Comparison of ENCODE assay signal across 29 cellular contexts in genomic region chr2:873651-874580, GRCh38.
A peak's percentile ranks its signal among the peaks of the same experiment; 100 is the strongest.
DNase-seq lines count a peak whose midpoint lies in the region; ATAC-seq, FAIRE-seq and TF ChIP-seq lines count a peak whose summit lies in the region.
"Had no signal": no experiment of that assay in that cellular context is flagged by ENCODE, and none has a peak within 500 bp of the region (broad histone marks: within the 10 kb centered on the region; RNA-seq: fewer than 3 reads in every experiment).

No MANE protein-coding gene starts in this region.

- H3K27me3 ChIP-seq in H1 (replicated peaks in 1 of 4; ENCODE audit: control insufficient read depth in 3 of 4, extremely low read depth in 1 of 4, insufficient read depth in 3 of 4, low read length in 3 of 4) (peaks cover 0 to 5% (median 0%) of the 10 kb centered on the region in 4 experiments; a peak in 2 of 7 replicates), neuronal stem cell (ENCODE audit: control insufficient read depth in 3 of 3, insufficient read depth in 3 of 3, low read depth in 1 of 3, low read length in 3 of 3) (no peaks in the 10 kb centered on the region), prostate gland (replicated peaks; ENCODE audit: insufficient read depth) (no peaks in the 10 kb centered on the region)

- H3K23ac ChIP-seq in H1 (ENCODE audit: insufficient read length) (no peak overlapping the region), neuronal stem cell (ENCODE audit: low read depth, low read length, poor library complexity) (peak overlapping the region; percentile 51)

- no peak for FAIRE-seq in H1 (lab: Jason Lieb, UNC)
- FAIRE-seq: A549, keratinocyte, small intestine, urothelium cell line had no signal

- peaks cover 6% of the 10 kb centered on the region for H3K27me3 Mint-ChIP-seq in activated naive CD8-positive, alpha-beta T cell treated with anti-CD3 and anti-CD28 coated beads, Interleukin-2, amount 10 ng/mL, durations not matched to agents 7 days and 5 days
- peaks cover 7% of the 10 kb centered on the region for H3K27me3 Mint-ChIP-seq in activated naive CD8-positive, alpha-beta T cell treated with anti-CD3 and anti-CD28 coated beads, Interleukin-2, amount 50 U/mL, for 24 hours
- H3K27me3 Mint-ChIP-seq in natural killer cell (ENCODE audit: low read depth in 2 of 2), result peaks cover 4 to 7% of the 10 kb centered on the region in 2 donors
- H3K27me3 Mint-ChIP-seq: activated CD4-positive, alpha-beta T cell treated with anti-CD3 and anti-CD28 coated beads, Interleukin-2, amount 10 ng/mL, durations not matched to agents 7 days and 5 days; dendritic cell treated with granulocyte-macrophage colony-stimulating factor and Interleukin-4, amounts not matched to agents 40 ng/mL and 50 ng/mL, for 4 days had no signal

- H2BK5ac ChIP-seq in H1 (ENCODE audit: low read depth, low read length) (no peak overlapping the region), neuronal stem cell (ENCODE audit: low read length) (no peak overlapping the region)

- CTCF ChIA-PET in H1 (lab: Charles Lee; ENCODE audit: partially characterized antibody), result interaction anchor here (0.7 to 1.3 kb wide), 3 partner anchors 9 to 159 kb away, joined by 3 to 4 read pairs (median 4); no protein-coding TSS in a partner anchor

- no peaks in the 10 kb centered on the region for H3K9me3 ChIP-seq in H1 (ENCODE audit: insufficient read depth in 2 of 2, low read depth in 1 of 2, low read length in 1 of 2)
- no peaks in the 10 kb centered on the region for H3K9me3 ChIP-seq in neuronal stem cell (replicated peaks in 1 of 2; ENCODE audit: control insufficient read depth in 2 of 2, insufficient read depth in 1 of 2, low read depth in 1 of 2, low read length in 2 of 2)
- no peaks in the 10 kb centered on the region for H3K9me3 ChIP-seq in prostate gland
- H3K9me3 ChIP-seq: A549, esophagus muscularis mucosa, lower lobe of right lung had no signal

- H3K14ac ChIP-seq in H1 (ENCODE audit: insufficient read length), result no peak overlapping the region
- no peak overlapping the region for H3K14ac ChIP-seq in neuronal stem cell (ENCODE audit: low read length)

- H3K18ac ChIP-seq in H1 (ENCODE audit: extremely low read depth, low read length) (no peak overlapping the region), neuronal stem cell (ENCODE audit: low read length) (peak overlapping the region; percentile 83)

- H4K8ac ChIP-seq in H1 (ENCODE audit: extremely low read depth, insufficient read depth, low read length), result peak overlapping the region; percentile 48; the same call in 1 of the 2 replicates
- no peak overlapping the region for H4K8ac ChIP-seq in neuronal stem cell (ENCODE audit: low read depth, low read length)

- H3K27ac ChIP-seq in H1 (ENCODE audit: low read depth, low read length) (no peak overlapping the region), neuronal stem cell (replicated peaks; ENCODE audit: low read length) (no peak overlapping the region), prostate gland (no peak overlapping the region)
- H3K27ac ChIP-seq: A549, esophagus muscularis mucosa, lower lobe of right lung had no signal

- H3K9me3 Mint-ChIP-seq in activated naive CD8-positive, alpha-beta T cell treated with anti-CD3 and anti-CD28 coated beads, Interleukin-2, amount 10 ng/mL, durations not matched to agents 7 days and 5 days, result no peaks in the 10 kb centered on the region
- no peaks in the 10 kb centered on the region for H3K9me3 Mint-ChIP-seq in activated naive CD8-positive, alpha-beta T cell treated with anti-CD3 and anti-CD28 coated beads, Interleukin-2, amount 50 U/mL, for 24 hours
- H3K9me3 Mint-ChIP-seq in natural killer cell, result no peaks in the 10 kb centered on the region
- H3K9me3 Mint-ChIP-seq: activated CD4-positive, alpha-beta T cell treated with anti-CD3 and anti-CD28 coated beads, Interleukin-2, amount 10 ng/mL, durations not matched to agents 7 days and 5 days; dendritic cell treated with granulocyte-macrophage colony-stimulating factor and Interleukin-4, amounts not matched to agents 40 ng/mL and 50 ng/mL, for 4 days had no signal

- 0 out of 2 replicates have a peak overlapping the region, but pooled peaks have one; percentile 46 for H2BK15ac ChIP-seq in H1 (ENCODE audit: low read length)
- peak overlapping the region; percentile 39 for H2BK15ac ChIP-seq in neuronal stem cell (ENCODE audit: low read length)

- H3K56ac ChIP-seq in H1 (replicated peaks; ENCODE audit: insufficient read length, low read depth, low read length), result no peak overlapping the region

- H2AFZ ChIP-seq in H1 (ENCODE audit: low read length) (0 out of 2 replicates have a peak overlapping the region, but pooled peaks have one; percentile 58), neuronal stem cell (ENCODE audit: low read length) (no peak overlapping the region)

- H3K4me1 ChIP-seq in H1 (replicated peaks in 1 of 4; ENCODE audit: control insufficient read depth in 3 of 4, insufficient read depth in 4 of 4, low read length in 3 of 4), result no peaks in the 10 kb centered on the region; a peak in 3 of 7 replicates
- H3K4me1 ChIP-seq in neuronal stem cell (ENCODE audit: control insufficient read depth in 2 of 2, insufficient read depth in 1 of 2, low read depth in 1 of 2, low read length in 2 of 2), result no peaks in the 10 kb centered on the region
- H3K4me1 ChIP-seq in prostate gland (replicated peaks), result no peaks in the 10 kb centered on the region
- H3K4me1 ChIP-seq: A549, esophagus muscularis mucosa, lower lobe of right lung had no signal

- no peaks in the 10 kb centered on the region for H3K79me1 ChIP-seq in H1 (ENCODE audit: low read depth, low read length)
- peaks cover 1% of the 10 kb centered on the region for H3K79me1 ChIP-seq in neuronal stem cell (ENCODE audit: low read depth, low read length)

- no peaks in the 10 kb centered on the region for H3K79me2 ChIP-seq in H1 (ENCODE audit: control insufficient read depth in 1 of 2, insufficient read depth in 2 of 2, low read length in 2 of 2)

- H3K27ac Mint-ChIP-seq in activated naive CD8-positive, alpha-beta T cell treated with anti-CD3 and anti-CD28 coated beads, Interleukin-2, amount 10 ng/mL, durations not matched to agents 7 days and 5 days, result no peak overlapping the region
- no peak overlapping the region for H3K27ac Mint-ChIP-seq in activated naive CD8-positive, alpha-beta T cell treated with anti-CD3 and anti-CD28 coated beads, Interleukin-2, amount 50 U/mL, for 24 hours
- H3K27ac Mint-ChIP-seq in natural killer cell, result no peak overlapping the region
- H3K27ac Mint-ChIP-seq: activated CD4-positive, alpha-beta T cell treated with anti-CD3 and anti-CD28 coated beads, Interleukin-2, amount 10 ng/mL, durations not matched to agents 7 days and 5 days; dendritic cell treated with granulocyte-macrophage colony-stimulating factor and Interleukin-4, amounts not matched to agents 40 ng/mL and 50 ng/mL, for 4 days; nephron; WTC11 had no signal

- H3K4me3 ChIP-seq in H1 (ENCODE audit: extremely low read depth in 1 of 4, insufficient read depth in 2 of 4, low read depth in 3 of 4, low read length in 4 of 4) (no peak overlapping the region), neuronal stem cell (ENCODE audit: low read length in 2 of 2) (no peak overlapping the region), prostate gland (no peak overlapping the region)
- H3K4me3 ChIP-seq: A549, esophagus muscularis mucosa, lower lobe of right lung had no signal

- H4K5ac ChIP-seq in H1 (ENCODE audit: insufficient read length, low read depth, low read length), result no peak overlapping the region

- H2BK120ac ChIP-seq in H1 (replicated peaks; ENCODE audit: low read depth, low read length), result no peak overlapping the region
- no peak overlapping the region for H2BK120ac ChIP-seq in neuronal stem cell (ENCODE audit: low read depth, low read length)

- no peak overlapping the region for H3K4me2 ChIP-seq in H1 (ENCODE audit: insufficient read depth in 1 of 2, low read depth in 2 of 2, low read length in 2 of 2)
- no peak overlapping the region for H3K4me2 ChIP-seq in neuronal stem cell (ENCODE audit: insufficient read depth, low read length, poor library complexity, severe bottlenecking)
- H3K4me2 ChIP-seq: A549 had no signal

- no peak for TF ChIP-seq EP300 in H1 (IDR thresholded peaks at IDR 0.05; ENCODE audit: borderline replicate concordance in 1 of 2, low read depth in 2 of 2, low read length in 2 of 2)

- no peaks in the 10 kb centered on the region for H4K20me1 ChIP-seq in H1 (replicated peaks in 1 of 2; ENCODE audit: control insufficient read depth in 1 of 2, insufficient read depth in 2 of 2, low read length in 2 of 2)

- no peak overlapping the region for H3K4me3 Mint-ChIP-seq in activated naive CD8-positive, alpha-beta T cell treated with anti-CD3 and anti-CD28 coated beads, Interleukin-2, amount 10 ng/mL, durations not matched to agents 7 days and 5 days
- H3K4me3 Mint-ChIP-seq in activated naive CD8-positive, alpha-beta T cell treated with anti-CD3 and anti-CD28 coated beads, Interleukin-2, amount 50 U/mL, for 24 hours, result no peak overlapping the region
- no peak overlapping the region for H3K4me3 Mint-ChIP-seq in natural killer cell
- H3K4me3 Mint-ChIP-seq: activated CD4-positive, alpha-beta T cell treated with anti-CD3 and anti-CD28 coated beads, Interleukin-2, amount 10 ng/mL, durations not matched to agents 7 days and 5 days; dendritic cell treated with granulocyte-macrophage colony-stimulating factor and Interleukin-4, amounts not matched to agents 40 ng/mL and 50 ng/mL, for 4 days; nephron; WTC11 had no signal

- peak; percentile 16 for DNase-seq in activated naive CD8-positive, alpha-beta T cell treated with anti-CD3 and anti-CD28 coated beads, Interleukin-2, amount 10 ng/mL, durations not matched to agents 7 days and 5 days
- no peak for DNase-seq in activated naive CD8-positive, alpha-beta T cell treated with anti-CD3 and anti-CD28 coated beads, Interleukin-2, amount 50 U/mL, for 24 hours
- DNase-seq in H1 (ENCODE audit: low read depth in 1 of 2, low spot score in 2 of 2), result peak in 1 of 2 experiments; percentile 45
- DNase-seq in neuronal stem cell (ENCODE audit: low spot score), result no peak
- DNase-seq in activated CD4-positive, alpha-beta T cell treated with anti-CD3 and anti-CD28 coated beads, Interleukin-2, amount 50 U/mL, for 1 hour, result no peak
- DNase-seq in HUDEP-2 (lab: John Stamatoyannopoulos, UW; ENCODE audit: unreplicated experiment in 76 of 76), result no peak
- no peak for DNase-seq in prostate gland (ENCODE audit: low spot score)
- no peak for DNase-seq in natural killer cell
- DNase-seq: activated CD4-positive, alpha-beta T cell treated with anti-CD3 and anti-CD28 coated beads, Interleukin-2, amount 10 ng/mL, durations not matched to agents 7 days and 5 days; activated naive CD4-positive, alpha-beta T cell; activated T-cell treated with anti-CD3 and anti-CD28 coated beads, Interleukin-2, amount 50 U/mL, for 1 hour; central memory CD4-positive, alpha-beta T cell; foreskin fibroblast; KBM-7; lower lobe of right lung; NCI-H1092; NCI-H1930; NCI-H2227 treated with DMSO at 0.1 percent for 48 hours; NCI-H82; retina; small intestine; stimulated activated naive CD4-positive, alpha-beta T cell treated with Interleukin-2 at 50 U/mL for 16 hours had no signal

- peak overlapping the region; percentile 48; the same call in 1 of the 2 replicates for H2BK20ac ChIP-seq in H1 (ENCODE audit: low read length)

- no peak for TF ChIP-seq POLR2A in H1 (IDR thresholded peaks at IDR 0.05; ENCODE audit: control extremely low read depth in 1 of 2, low read depth in 2 of 2, low read length in 2 of 2)
- TF ChIP-seq POLR2A in prostate gland (IDR thresholded peaks at IDR 0.05), result no peak

- no peak for TF ChIP-seq RAD21 in H1 (IDR thresholded peaks at IDR 0.05 in 1 of 2, conservative IDR thresholded peaks at IDR 0.05 in 1 of 2; ENCODE audit: low read depth in 2 of 2, low read length in 2 of 2)

- no peaks in the 10 kb centered on the region for H3K36me3 ChIP-seq in H1 (ENCODE audit: control insufficient read depth in 2 of 4, insufficient read depth in 4 of 4, low read length in 3 of 4)
- H3K36me3 ChIP-seq in neuronal stem cell (replicated peaks in 1 of 2; ENCODE audit: control insufficient read depth in 2 of 2, insufficient read depth in 2 of 2, low read length in 2 of 2), result no peaks in the 10 kb centered on the region
- no peaks in the 10 kb centered on the region for H3K36me3 ChIP-seq in prostate gland
- H3K36me3 ChIP-seq: esophagus muscularis mucosa, lower lobe of right lung had no signal

- H2BK12ac ChIP-seq in H1 (ENCODE audit: low read depth, low read length), result peak overlapping the region; percentile 44; the same call in 1 of the 2 replicates
- H2BK12ac ChIP-seq in neuronal stem cell (ENCODE audit: low read length), result no peak overlapping the region

- ATAC-seq in activated naive CD8-positive, alpha-beta T cell treated with anti-CD3 and anti-CD28 coated beads, Interleukin-2, amount 10 ng/mL, durations not matched to agents 7 days and 5 days (ENCODE audit: low read depth), result no peak
- ATAC-seq in activated naive CD8-positive, alpha-beta T cell treated with anti-CD3 and anti-CD28 coated beads, Interleukin-2, amount 50 U/mL, for 24 hours, result no peak
- no peak for ATAC-seq in natural killer cell
- ATAC-seq: A549, lower lobe of right lung, WTC11 had no signal

- peaks cover 3% of the 10 kb centered on the region for H3K4me1 Mint-ChIP-seq in activated naive CD8-positive, alpha-beta T cell treated with anti-CD3 and anti-CD28 coated beads, Interleukin-2, amount 10 ng/mL, durations not matched to agents 7 days and 5 days
- H3K4me1 Mint-ChIP-seq in activated naive CD8-positive, alpha-beta T cell treated with anti-CD3 and anti-CD28 coated beads, Interleukin-2, amount 50 U/mL, for 24 hours, result peaks cover 2% of the 10 kb centered on the region
- no peaks in the 10 kb centered on the region for H3K4me1 Mint-ChIP-seq in natural killer cell
- H3K4me1 Mint-ChIP-seq: activated CD4-positive, alpha-beta T cell treated with anti-CD3 and anti-CD28 coated beads, Interleukin-2, amount 10 ng/mL, durations not matched to agents 7 days and 5 days; nephron had no signal

- no peak for TF ChIP-seq CTCF in H1 (IDR thresholded peaks at IDR 0.05; ENCODE audit: control extremely low read depth in 1 of 3, insufficient read depth in 1 of 3, low read depth in 1 of 3, low read length in 3 of 3)
- TF ChIP-seq CTCF in prostate gland (IDR thresholded peaks at IDR 0.05), result no peak
- TF ChIP-seq CTCF in natural killer cell (IDR thresholded peaks at IDR 0.05), result no peak

- peaks cover 7% of the 10 kb centered on the region; the same call in 1 of the 2 replicates for H3K23me2 ChIP-seq in H1 (ENCODE audit: low read depth, low read length)

- H3K4ac ChIP-seq in H1 (replicated peaks; ENCODE audit: insufficient read length, low read depth, low read length) (peak overlapping the region; percentile 25), neuronal stem cell (ENCODE audit: low read length) (no peak overlapping the region)

- intact Hi-C loops in prostate gland (cut with DNase I) (no loop called here), natural killer cell (cut with micrococcal nuclease) (no loop called here)

- H2AK5ac ChIP-seq in H1 (ENCODE audit: low read depth, low read length) (no peak overlapping the region), neuronal stem cell (ENCODE audit: low read depth, low read length) (peak overlapping the region; percentile 58)

- H4K91ac ChIP-seq in H1 (replicated peaks; ENCODE audit: insufficient read length, low read length), result peak overlapping the region; percentile 77
- H4K91ac ChIP-seq in neuronal stem cell (ENCODE audit: low read depth, low read length, poor library complexity), result no peak overlapping the region

- H3K9ac ChIP-seq in H1 (replicated peaks in 1 of 4; ENCODE audit: extremely low read depth in 1 of 4, low read depth in 3 of 4, low read length in 3 of 4) (no peak overlapping the region), neuronal stem cell (ENCODE audit: low read depth, low read length, poor library complexity) (peak overlapping the region; percentile 54)

- POLR2A ChIA-PET in activated naive CD8-positive, alpha-beta T cell treated with anti-CD3 and anti-CD28 coated beads, Interleukin-2, amount 10 ng/mL, durations not matched to agents 7 days and 5 days (lab: Charles Lee), result no interaction called here
- POLR2A ChIA-PET in H1 (lab: Charles Lee; ENCODE audit: partially characterized antibody), result no interaction called here

- H3K36me3 Mint-ChIP-seq in activated naive CD8-positive, alpha-beta T cell treated with anti-CD3 and anti-CD28 coated beads, Interleukin-2, amount 10 ng/mL, durations not matched to agents 7 days and 5 days, result no peaks in the 10 kb centered on the region
- no peaks in the 10 kb centered on the region for H3K36me3 Mint-ChIP-seq in activated naive CD8-positive, alpha-beta T cell treated with anti-CD3 and anti-CD28 coated beads, Interleukin-2, amount 50 U/mL, for 24 hours (ENCODE audit: low read depth)
- H3K36me3 Mint-ChIP-seq in natural killer cell, result no peaks in the 10 kb centered on the region
- H3K36me3 Mint-ChIP-seq: WTC11 had no signal

- WGBS in H1 (ENCODE audit: extremely low coverage in 1 of 2, insufficient coverage in 1 of 2, insufficient read length in 1 of 2, insufficient replicate concordance in 2 of 2, low coverage in 1 of 2, low lambda C conversion rate in 2 of 2, missing lambda C conversion rate in 1 of 2), 2 experiments, result 93% methylated on average over 27 of the region's 27 CpGs; no CpG with 5 or more reads in 1 of the 2 experiments
- no CpG with 5 or more reads among the region's 27 CpGs for WGBS in neuronal stem cell (ENCODE audit: extremely low coverage in 2 of 2, insufficient read length in 2 of 2, insufficient replicate concordance in 1 of 2), 2 donors
- 78% methylated on average over 27 of the region's 27 CpGs for WGBS in prostate gland
